Comparison of ENCODE assay signal across 12 cellular contexts in the genomic region with DNA sequence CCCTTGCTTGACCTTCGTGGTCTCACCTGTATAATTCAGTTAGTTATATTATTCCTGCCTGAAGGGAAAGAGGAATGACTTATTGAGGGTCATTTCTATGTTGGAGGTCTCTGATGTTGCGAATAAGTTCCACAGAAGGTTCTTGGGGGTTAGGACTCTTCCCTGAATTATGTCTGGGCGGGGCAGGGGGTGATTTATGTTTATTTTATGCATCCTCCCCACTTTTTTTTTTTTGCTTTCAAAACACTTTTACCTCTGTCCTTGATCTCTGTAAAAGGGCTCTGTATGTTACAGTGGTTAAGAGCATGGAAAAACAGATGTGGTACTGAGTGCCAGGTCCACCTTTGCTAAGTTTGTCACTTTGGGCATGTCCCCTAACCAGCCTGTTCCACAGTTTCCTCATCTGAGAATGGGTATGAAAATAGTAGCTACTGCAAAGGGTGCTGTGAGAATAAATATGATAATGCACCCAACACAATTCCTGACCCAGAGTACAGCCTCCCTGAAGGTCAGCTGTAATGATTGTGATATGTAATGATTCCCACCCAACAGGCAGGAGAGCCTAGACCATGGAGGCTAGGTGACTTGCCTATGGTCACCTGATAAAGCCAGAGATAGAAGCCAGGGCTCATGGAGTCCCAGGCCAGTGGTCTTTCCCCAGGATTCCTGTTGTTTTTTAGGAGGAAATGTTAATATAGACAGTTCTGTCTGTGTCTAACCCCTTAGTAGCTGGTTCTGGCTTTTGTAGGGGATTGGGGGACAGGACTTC. TPM values are rescaled to one million over a fixed set of nuclear protein-coding genes. Genes with fewer than 3 reads are reported as not detected.
DNase-seq lines count a peak whose midpoint lies in the region; ATAC-seq and TF ChIP-seq lines count a peak whose summit lies in the region.
"Had no signal": no experiment of that assay in that cellular context is flagged by ENCODE, and none has a peak within 500 bp of the region (broad histone marks: within the 10 kb centered on the region; RNA-seq: fewer than 3 reads in every experiment).

No MANE protein-coding gene starts in this region.

- ATAC-seq in memory B cell (ENCODE audit: low read depth): no peak
- ATAC-seq in GM18868 (IDR thresholded peaks at IDR 0.05; ENCODE audit: unreplicated experiment): no peak
- ATAC-seq: left lung had no signal

- H3K9me3 ChIP-seq in breast epithelium: no peaks in the 10 kb centered on the region
- H3K9me3 ChIP-seq: left lung had no signal

- H3K27ac Mint-ChIP-seq in MCF 10A (ENCODE audit: low read depth, unreplicated experiment): no peak overlapping the region
- peak overlapping the region; percentile 73 for H3K27ac Mint-ChIP-seq in activated CD4-positive, alpha-beta memory T cell treated with anti-CD3 and anti-CD28 coated beads for 36 hours
- H3K27ac Mint-ChIP-seq in memory B cell: peak overlapping the region; percentile 96
- H3K27ac Mint-ChIP-seq in type B pancreatic cell: peak overlapping the region; percentile 68
- no peak overlapping the region for H3K27ac Mint-ChIP-seq in Calu3 (ENCODE audit: unreplicated experiment)

- H3K27me3 ChIP-seq in breast epithelium: no peaks in the 10 kb centered on the region
- H3K27me3 ChIP-seq: left lung had no signal

- POLR2A ChIA-PET in MCF 10A (lab: Yijun Ruan, JAX): interaction anchor here (0.6 to 7.7 kb wide), 8 partner anchors 9 to 176 kb away, joined by 3 to 67 read pairs (median 6); partner anchors contain the start of gene IRF1
- POLR2A ChIA-PET in activated CD4-positive, alpha-beta memory T cell treated with anti-CD3 and anti-CD28 coated beads for 36 hours (lab: Charles Lee): interaction anchor here (1.2 to 11.3 kb wide), 9 partner anchors 14 to 72 kb away, joined by 3 to 361 read pairs (median 49); partner anchors contain the start of gene IRF1

- H3K36me3 Mint-ChIP-seq in MCF 10A (ENCODE audit: insufficient read depth, unreplicated experiment) (peaks cover 6% of the 10 kb centered on the region), memory B cell (peaks cover 5% of the 10 kb centered on the region), type B pancreatic cell (peaks cover 10% of the 10 kb centered on the region), Calu3 (ENCODE audit: insufficient read depth, unreplicated experiment) (no peaks in the 10 kb centered on the region)
- peaks cover 24% of the 10 kb centered on the region for H3K36me3 Mint-ChIP-seq in activated CD4-positive, alpha-beta memory T cell treated with anti-CD3 and anti-CD28 coated beads for 36 hours

- no peak overlapping the region for H3K4me3 Mint-ChIP-seq in MCF 10A (ENCODE audit: unreplicated experiment)
- no peak overlapping the region for H3K4me3 Mint-ChIP-seq in activated CD4-positive, alpha-beta memory T cell treated with anti-CD3 and anti-CD28 coated beads for 36 hours
- H3K4me3 Mint-ChIP-seq in memory B cell: peak overlapping the region; percentile 43
- H3K4me3 Mint-ChIP-seq in type B pancreatic cell: no peak overlapping the region
- no peak overlapping the region for H3K4me3 Mint-ChIP-seq in Calu3 (ENCODE audit: low read depth, unreplicated experiment)

- H3K27me3 Mint-ChIP-seq in MCF 10A (ENCODE audit: insufficient read depth, unreplicated experiment) (no peaks in the 10 kb centered on the region), memory B cell (no peaks in the 10 kb centered on the region), type B pancreatic cell (no peaks in the 10 kb centered on the region), Calu3 (ENCODE audit: unreplicated experiment) (no peaks in the 10 kb centered on the region)
- H3K27me3 Mint-ChIP-seq in activated CD4-positive, alpha-beta memory T cell treated with anti-CD3 and anti-CD28 coated beads for 36 hours: no peaks in the 10 kb centered on the region

- H3K4me1 ChIP-seq in breast epithelium: peaks cover 18 to 32% of the 10 kb centered on the region in 2 donors

- no TSS peak for BruUV-seq in MCF 10A (replicated peaks; lab: Mats Ljungman, UMichigan)
- no TSS peak for BruUV-seq in Calu3 (replicated peaks; lab: Mats Ljungman, UMichigan)

- DNase-seq in breast epithelium (ENCODE audit: low spot score in 2 of 2) (no peak), MCF 10A (ENCODE audit: unreplicated experiment) (no peak), memory B cell (ENCODE audit: low spot score in 2 of 2) (no peak), type B pancreatic cell (ENCODE audit: extremely low spot score, unreplicated experiment) (no peak), Calu3 (no peak), RKO (ENCODE audit: low spot score) (no peak)
- no peak for DNase-seq in activated CD4-positive, alpha-beta memory T cell treated with anti-CD3 and anti-CD28 coated beads for 36 hours
- DNase-seq: C1 segment of cervical spinal cord; left lung; stimulated activated naive CD4-positive, alpha-beta T cell had no signal

- H3K4me1 Mint-ChIP-seq in MCF 10A (ENCODE audit: insufficient read depth, unreplicated experiment): peaks cover 54% of the 10 kb centered on the region
- H3K4me1 Mint-ChIP-seq in activated CD4-positive, alpha-beta memory T cell treated with anti-CD3 and anti-CD28 coated beads for 36 hours (ENCODE audit: low read depth): peaks cover 96% of the 10 kb centered on the region
- H3K4me1 Mint-ChIP-seq in memory B cell: peaks cover 82% of the 10 kb centered on the region
- peaks cover 64% of the 10 kb centered on the region for H3K4me1 Mint-ChIP-seq in type B pancreatic cell (ENCODE audit: unreplicated experiment)
- H3K4me1 Mint-ChIP-seq in Calu3 (ENCODE audit: low read depth, unreplicated experiment): peaks cover 62% of the 10 kb centered on the region

- H3K27ac ChIP-seq in breast epithelium: peak overlapping the region; percentile 18 to 84

- CTCF ChIA-PET in MCF 10A (lab: Yijun Ruan, JAX): interaction anchor here (1.0 to 4.7 kb wide), 12 partner anchors 13 to 186 kb away, joined by 3 to 19 read pairs (median 5); partner anchors contain the start of gene IRF1
- CTCF ChIA-PET in activated CD4-positive, alpha-beta memory T cell treated with anti-CD3 and anti-CD28 coated beads for 36 hours (lab: Charles Lee): interaction anchor here (3.1 to 5.1 kb wide), 5 partner anchors 14 to 77 kb away, joined by 14 to 53 read pairs (median 30); no protein-coding TSS in a partner anchor
- CTCF ChIA-PET in Calu3 (lab: Charles Lee): interaction anchor here (1.3 kb wide), 1 partner anchor 9 kb away, joined by 3 read pairs; no protein-coding TSS in a partner anchor

- H3K9me3 Mint-ChIP-seq in MCF 10A (ENCODE audit: unreplicated experiment) (no peaks in the 10 kb centered on the region), memory B cell (no peaks in the 10 kb centered on the region), type B pancreatic cell (no peaks in the 10 kb centered on the region), Calu3 (ENCODE audit: low read depth, unreplicated experiment) (no peaks in the 10 kb centered on the region)
- no peaks in the 10 kb centered on the region for H3K9me3 Mint-ChIP-seq in activated CD4-positive, alpha-beta memory T cell treated with anti-CD3 and anti-CD28 coated beads for 36 hours

- intact Hi-C loops in breast epithelium (cut with DNase I; ENCODE audit: low total_unique reads): no loop called here
- intact Hi-C loops in MCF 10A (cut with micrococcal nuclease): no loop called here
- intact Hi-C loops in activated CD4-positive, alpha-beta memory T cell treated with anti-CD3 and anti-CD28 coated beads for 36 hours (cut with micrococcal nuclease): loop anchor here (2.0 to 10.0 kb wide), 3 partner anchors 326 to 890 kb away; partner anchors contain the start of gene RAPGEF6
- intact Hi-C loops in Calu3 (cut with micrococcal nuclease; ENCODE audit: unreplicated experiment): no loop called here

- TF ChIP-seq CTCF in breast epithelium (IDR thresholded peaks at IDR 0.05) (no peak), MCF 10A (IDR thresholded peaks at IDR 0.05; ENCODE audit: unreplicated experiment) (no peak), type B pancreatic cell (conservative IDR thresholded peaks at IDR 0.05) (no peak), Calu3 (IDR thresholded peaks at IDR 0.05; ENCODE audit: unreplicated experiment) (no peak)

- H3K36me3 ChIP-seq in breast epithelium: no peaks in the 10 kb centered on the region

- H3K4me3 ChIP-seq in breast epithelium: no peak overlapping the region
- H3K4me3 ChIP-seq: smooth muscle cell had no signal

- TF ChIP-seq POLR2A in breast epithelium (IDR thresholded peaks at IDR 0.05): no peak

RNA-seq across cellular contexts. Expression of gene SLC22A5, which starts 54.8 kb away (rescaled TPM):
- total RNA-seq in breast epithelium (10 to 100 TPM in 2 of 3 donors, 1 to 10 TPM in 1; 6.6 to 31.5 (median 23.3) TPM), MCF 10A (2022) (122 and 167 TPM in 2 replicates), type B pancreatic cell (ENCODE audit: low replicate concordance) (21.6 and 39.3 TPM in 2 replicates), Calu3 (2022) (24.6 and 25.4 TPM in 2 replicates)
- 1 to 10 TPM; 2.8 to 3.6 TPM for total RNA-seq in activated CD4-positive, alpha-beta memory T cell treated with anti-CD3 and anti-CD28 coated beads for 36 hours

Comparison
In these comparisons a context has a peak if more than half of its experiments do, and no peak if none do; other contexts are left out.
1. H3K27ac Mint-ChIP-seq: peak in activated CD4-positive, alpha-beta memory T cell treated with anti-CD3 and anti-CD28 coated beads for 36 hours (single experiment), memory B cell (single experiment) and type B pancreatic cell (single experiment); none in MCF 10A (single experiment) and Calu3 (single experiment).